1 cellular context compared by ENCODE assay signal in genomic region chrX:1212532-1212931, GRCh38.
A peak's percentile ranks its signal among the peaks of the same experiment; 100 is the strongest.
TF ChIP-seq lines count a peak whose summit lies in the region.

CRLF2 (minus strand) TSS chrX:1212649; CDS start chrX:1212634, 15 bp downstream.

TF ChIP-seq in GM12878, 131 proteins besides CTCF, POLR2A, EP300 and RAD21 (continued from another document):
- TF ChIP-seq ZBTB40 (IDR thresholded peaks at IDR 0.05; ENCODE audit: borderline replicate concordance) (no peak), LARP7 (IDR thresholded peaks at IDR 0.05) (no peak), ATF7 (IDR thresholded peaks at IDR 0.05; ENCODE audit: low read depth) (peak; percentile 78), POLR2AphosphoS2 (IDR thresholded peaks at IDR 0.05; ENCODE audit: low read depth, low read length) (no peak), ZBTB33 (IDR thresholded peaks at IDR 0.05) (no peak), TARDBP (IDR thresholded peaks at IDR 0.05; ENCODE audit: borderline replicate concordance) (no peak), SREBF2 (IDR thresholded peaks at IDR 0.05; ENCODE audit: low read length) (no peak), SIX5 (IDR thresholded peaks at IDR 0.05; ENCODE audit: low read depth, low read length, severe bottlenecking) (no peak), RCOR1 (conservative IDR thresholded peaks at IDR 0.05; ENCODE audit: low read depth, low read length) (no peak)
